8 cellular contexts compared by ENCODE assay signal in genomic region chr17:50560931-50561750, GRCh38. TPM values are rescaled to one million over a fixed set of nuclear protein-coding genes. Genes with fewer than 3 reads are reported as not detected.
A peak's percentile ranks its signal among the peaks of the same experiment; 100 is the strongest.
DNase-seq lines count a peak whose midpoint lies in the region; ATAC-seq, FAIRE-seq and TF ChIP-seq lines count a peak whose summit lies in the region.

No MANE protein-coding gene starts in this region.

- peak; percentile 8 for ATAC-seq in HG03342 (IDR thresholded peaks at IDR 0.05; ENCODE audit: unreplicated experiment)
- ATAC-seq in HG03159 (IDR thresholded peaks at IDR 0.05; ENCODE audit: unreplicated experiment), result no peak
- no peak for ATAC-seq in GM18870 (IDR thresholded peaks at IDR 0.05; ENCODE audit: unreplicated experiment)
- ATAC-seq in GM19035 (IDR thresholded peaks at IDR 0.05; ENCODE audit: unreplicated experiment), result no peak

- no peak for TF ChIP-seq POLR2A in prostate gland (IDR thresholded peaks at IDR 0.05)

- no peak for FAIRE-seq in HTR-8/SVneo (lab: Jason Lieb, UNC)

- intact Hi-C loops in prostate gland (cut with DNase I), result no loop called here

- H3K4me3 ChIP-seq in GM12864 (ENCODE audit: low read depth, low read length) (peak overlapping the region; percentile 46), coronary artery (peak overlapping the region; percentile 72), prostate gland (peak overlapping the region; percentile 37 to 43)

- WGBS in prostate gland, result 0% methylated on average over 40 of the region's 89 CpGs

- H3K4me1 ChIP-seq in prostate gland (replicated peaks), result peaks cover 19% of the 10 kb centered on the region

- peaks cover 10% of the 10 kb centered on the region for H3K27me3 ChIP-seq in prostate gland (replicated peaks; ENCODE audit: insufficient read depth)

- DNase-seq in GM12864 (ENCODE audit: low read depth) (no peak), coronary artery (ENCODE audit: low spot score) (no peak), prostate gland (ENCODE audit: low spot score) (no peak), HTR-8/SVneo (ENCODE audit: insufficient read length, low spot score) (no peak)

- H3K9me3 ChIP-seq in prostate gland, result no peaks in the 10 kb centered on the region

- H3K27ac ChIP-seq in coronary artery, result no peak overlapping the region
- no peak overlapping the region for H3K27ac ChIP-seq in prostate gland

- no peak for TF ChIP-seq CTCF in GM12864 (IDR thresholded peaks at IDR 0.05; ENCODE audit: low read depth, low read length, missing control alignments)
- TF ChIP-seq CTCF in coronary artery (IDR thresholded peaks at IDR 0.05), result no peak
- no peak for TF ChIP-seq CTCF in prostate gland (IDR thresholded peaks at IDR 0.05)

- no peaks in the 10 kb centered on the region for H3K36me3 ChIP-seq in prostate gland

RNA-seq across cellular contexts. Expression of gene CACNA1G, which starts 0.6 kb away (rescaled TPM):
- total RNA-seq in prostate gland, result 1 to 10 TPM; 3.4 to 6.6 TPM

RNA-seq across cellular contexts. Expression of gene SPATA20, which starts 14.2 kb away (rescaled TPM):
- total RNA-seq in prostate gland, result 100 to 1,000 TPM; 188 to 208 TPM

RNA-seq across cellular contexts. Expression of gene EPN3, which starts 28.6 kb away (rescaled TPM):
- total RNA-seq in prostate gland, result 100 to 1,000 TPM in 1 of 2 donors, 10 to 100 TPM in 1; 60.8 to 108 TPM

RNA-seq across cellular contexts. Expression of gene MYCBPAP, which starts 52.9 kb away (rescaled TPM):
- total RNA-seq in prostate gland, result 10 to 100 TPM in 1 of 2 donors, under 1 TPM in 1; 0.14 to 12.6 TPM
